ENCODE assay signal across 36 cellular contexts in the genomic region with DNA sequence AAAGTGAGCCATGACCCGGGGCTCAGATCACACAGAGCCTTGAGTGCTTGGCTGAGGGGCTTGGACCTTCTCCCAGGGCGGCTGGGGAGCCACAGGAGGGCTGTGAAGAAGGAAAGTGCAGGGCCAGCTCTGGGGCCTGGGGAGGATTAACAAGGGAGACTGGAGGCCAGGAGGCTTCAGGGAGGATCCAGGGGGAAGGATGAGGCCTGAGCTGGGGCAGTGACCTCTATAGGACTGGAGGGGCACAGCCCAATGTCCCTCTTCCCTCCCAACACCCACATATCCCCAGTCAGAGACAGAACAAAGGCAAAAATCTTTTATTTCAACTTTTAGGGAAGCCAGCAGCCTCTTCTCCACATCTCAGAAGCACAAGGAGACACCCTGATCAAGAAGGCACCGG. TPM values are rescaled to one million over a fixed set of nuclear protein-coding genes. Genes with fewer than 3 reads are reported as not detected.
A peak's percentile ranks its signal among the peaks of the same experiment; 100 is the strongest.
DNase-seq lines count a peak whose midpoint lies in the region; ATAC-seq, FAIRE-seq and TF ChIP-seq lines count a peak whose summit lies in the region.
"Had no signal": no experiment of that assay in that cellular context is flagged by ENCODE, and none has a peak within 500 bp of the region (broad histone marks: within the 10 kb centered on the region; RNA-seq: fewer than 3 reads in every experiment).

No MANE protein-coding gene starts in this region.

- peaks cover 41% of the 10 kb centered on the region; the same call in 2 of the 3 replicates for H3K36me3 ChIP-seq in K562 (ENCODE audit: control insufficient read depth, insufficient read depth, low read length)

- no peaks in the 10 kb centered on the region for H3K9me3 Mint-ChIP-seq in T-helper 1 cell treated with Interleukin-12 subunit alpha and Interleukin-12 subunit beta and Interleukin-4 antibody, amounts not matched to agents 30 μg/mL and 1 μg/mL, for 36 hours
- no peaks in the 10 kb centered on the region for H3K9me3 Mint-ChIP-seq in H9
- no peaks in the 10 kb centered on the region for H3K9me3 Mint-ChIP-seq in neural crest cell
- H3K9me3 Mint-ChIP-seq: activated T-cell treated with anti-CD3 and anti-CD28 coated beads, Interleukin-2, amount 50 U/mL, for 24 hours; mesothelial cell of epicardium; type B pancreatic cell had no signal

- H3K27ac Mint-ChIP-seq in T-helper 1 cell treated with Interleukin-12 subunit alpha and Interleukin-12 subunit beta and Interleukin-4 antibody, amounts not matched to agents 30 μg/mL and 1 μg/mL, for 36 hours, result peak overlapping the region; percentile 26
- H3K27ac Mint-ChIP-seq in H9 (peak overlapping the region in 2 of 3 experiments; percentile 59 to 67; a peak in 2 of 7 replicates), neural crest cell (ENCODE audit: unreplicated experiment) (no peak overlapping the region)
- H3K27ac Mint-ChIP-seq: activated CD4-positive, alpha-beta T cell treated with anti-CD3 and anti-CD28 coated beads for 36 hours; mesothelial cell of epicardium; type B pancreatic cell had no signal

- no peak overlapping the region for H3K14ac ChIP-seq in H9 (ENCODE audit: insufficient read depth, low read length)

- peaks cover 29% of the 10 kb centered on the region for H3K36me3 Mint-ChIP-seq in T-helper 1 cell treated with Interleukin-12 subunit alpha and Interleukin-12 subunit beta and Interleukin-4 antibody, amounts not matched to agents 30 μg/mL and 1 μg/mL, for 36 hours (ENCODE audit: low read depth)
- H3K36me3 Mint-ChIP-seq in H9 (ENCODE audit: insufficient read depth in 1 of 3, low read depth in 3 of 3) (peaks cover 34 to 50% (median 47%) of the 10 kb centered on the region in 3 experiments), neural crest cell (ENCODE audit: low read depth) (no peaks in the 10 kb centered on the region)

- H3K9ac ChIP-seq in H9 (ENCODE audit: extremely low read depth, insufficient read length, low read length) (no peak overlapping the region), K562 (ENCODE audit: insufficient read depth in 1 of 2, low read depth in 2 of 2, low read length in 2 of 2) (no peak overlapping the region)
- H3K9ac ChIP-seq: KMS-11 had no signal

- TF ChIP-seq CTCF in H9 (conservative IDR thresholded peaks at IDR 0.05), result no peak; the same call in 2 of the 3 replicates
- TF ChIP-seq CTCF in K562 (IDR thresholded peaks at IDR 0.05 in 2 of 3, conservative IDR thresholded peaks at IDR 0.05 in 1 of 3; ENCODE audit: insufficient read depth in 2 of 3, low read depth in 1 of 3, low read length in 3 of 3), result 0 out of 6 replicates have a peak, but pooled peaks of 1 of the 3 experiments have one; percentile 17
- TF ChIP-seq CTCF in neural crest cell (conservative IDR thresholded peaks at IDR 0.05), result no peak

- intact Hi-C loops in K562 (cut with micrococcal nuclease), result loop anchor here (10.0 kb wide), 1 partner anchor 181 kb away; no protein-coding TSS in a partner anchor

- H3K27me3 ChIP-seq in H9 (ENCODE audit: insufficient read depth, low read length), result no peaks in the 10 kb centered on the region; the same call in 1 of the 2 replicates
- H3K27me3 ChIP-seq in K562 (ENCODE audit: control insufficient read depth in 2 of 2, insufficient read depth in 2 of 2, low read length in 2 of 2), result peaks cover under 1 to 1% of the 10 kb centered on the region in 2 experiments; a peak in 2 of 5 replicates

- no peaks in the 10 kb centered on the region for H3K9me3 ChIP-seq in H9 (ENCODE audit: control insufficient read depth, low read depth, low read length)
- no peaks in the 10 kb centered on the region for H3K9me3 ChIP-seq in K562 (replicated peaks; ENCODE audit: control insufficient read depth, insufficient read depth, low read depth, low read length)
- H3K9me3 ChIP-seq: esophagus muscularis mucosa, heart right ventricle, MG63 had no signal

- H2AFZ ChIP-seq in H9 (ENCODE audit: low read length) (no peak overlapping the region), K562 (ENCODE audit: low read depth, low read length) (no peak overlapping the region)
- H2AFZ ChIP-seq: PC-9 had no signal

- no peak overlapping the region for H3K4me2 ChIP-seq in H9 (ENCODE audit: insufficient read depth, insufficient read length, low read length)
- no peak overlapping the region for H3K4me2 ChIP-seq in K562 (ENCODE audit: insufficient read depth, low read length)
- H3K4me2 ChIP-seq: KMS-11, PC-9 had no signal

- ATAC-seq in K562, result no peak
- no peak for ATAC-seq in GM19023 (IDR thresholded peaks at IDR 0.05; ENCODE audit: unreplicated experiment)
- no peak for ATAC-seq in GM21825 (IDR thresholded peaks at IDR 0.05; ENCODE audit: unreplicated experiment)
- ATAC-seq: activated CD4-positive, alpha-beta T cell treated with anti-CD3 and anti-CD28 coated beads for 36 hours; heart right ventricle had no signal

- peaks cover 4% of the 10 kb centered on the region for H3K79me1 ChIP-seq in H9 (ENCODE audit: insufficient read depth, low read depth, low read length, poor library complexity, severe bottlenecking)

- BruUV-seq in K562 (replicated peaks; lab: Mats Ljungman, UMichigan), result no TSS peak

- POLR2A ChIA-PET in K562 (lab: Yijun Ruan, JAX), result interaction anchor here (1.4 to 1.6 kb wide), 2 partner anchors 54 to 83 kb away, joined by 3 to 4 read pairs; no protein-coding TSS in a partner anchor

- H2BK120ac ChIP-seq in H9 (ENCODE audit: low read depth, low read length, poor library complexity, severe bottlenecking), result no peak overlapping the region

- in situ Hi-C loops in K562 (cut with MboI), result no loop called here

- H3K4me1 Mint-ChIP-seq in T-helper 1 cell treated with Interleukin-12 subunit alpha and Interleukin-12 subunit beta and Interleukin-4 antibody, amounts not matched to agents 30 μg/mL and 1 μg/mL, for 36 hours (ENCODE audit: low read depth), result peaks cover 46% of the 10 kb centered on the region
- peaks cover 28 to 42% of the 10 kb centered on the region in 2 experiments for H3K4me1 Mint-ChIP-seq in H9
- peaks cover 20% of the 10 kb centered on the region for H3K4me1 Mint-ChIP-seq in neural crest cell

- H3K27ac ChIP-seq in H9 (ENCODE audit: insufficient read length, low read depth, low read length) (no peak overlapping the region), K562 (ENCODE audit: extremely low read depth, low read depth, low read length) (no peak overlapping the region)
- H3K27ac ChIP-seq: 22Rv1, esophagus muscularis mucosa, heart right ventricle, KMS-11, PC-9 had no signal

- no peak overlapping the region for H4K5ac ChIP-seq in H9 (ENCODE audit: insufficient read length, low read depth, low read length)

- H3K9me1 ChIP-seq in K562 (ENCODE audit: control insufficient read depth, insufficient read depth, low read length), result no peaks in the 10 kb centered on the region

- no CpG with 5 or more reads among the region's 3 CpGs for WGBS in H9 (ENCODE audit: extremely low coverage, insufficient read length, low lambda C conversion rate)
- 75% methylated on average over 3 of the region's 3 CpGs for WGBS in K562 (ENCODE audit: insufficient coverage, low coverage, missing lambda C conversion rate)

- no peak overlapping the region for H2AK5ac ChIP-seq in H9 (ENCODE audit: insufficient read length, low read length)

- no peak overlapping the region for H3K23ac ChIP-seq in H9 (ENCODE audit: insufficient read length, low read depth, low read length)

- TF ChIP-seq EP300 in K562 (IDR thresholded peaks at IDR 0.05; ENCODE audit: low read length), result no peak

- H2BK20ac ChIP-seq in H9 (ENCODE audit: low read depth, low read length, poor library complexity, severe bottlenecking), result no peak overlapping the region

- no peak overlapping the region for H3K4ac ChIP-seq in H9 (ENCODE audit: low read depth, low read length)

- H3K23me2 ChIP-seq in H9 (ENCODE audit: insufficient read length, low read depth, low read length, poor library complexity, severe bottlenecking), result peaks cover 19% of the 10 kb centered on the region

- CTCF ChIA-PET in K562 (lab: Yijun Ruan, JAX; ENCODE audit: low intra/inter-chr PET ratio), result no interaction called here

- no peaks in the 10 kb centered on the region for H3K4me1 ChIP-seq in H9 (ENCODE audit: insufficient read depth, low read length)
- H3K4me1 ChIP-seq in K562 (replicated peaks in 1 of 2; ENCODE audit: control insufficient read depth in 2 of 2, insufficient read depth in 2 of 2, low read length in 2 of 2), result peaks cover 24 to 67% of the 10 kb centered on the region in 2 experiments

- no peak for DNase-seq in T-helper 1 cell
- DNase-seq in H9, result no peak
- no peak for DNase-seq in K562 (ENCODE audit: extremely low read depth in 1 of 4, low spot score in 3 of 4)
- DNase-seq in neural crest cell (ENCODE audit: low read depth, low spot score), result no peak
- DNase-seq in retina, result no peak
- DNase-seq: activated CD4-positive, alpha-beta T cell treated with anti-CD3 and anti-CD28 coated beads for 36 hours; activated gamma-delta T cell treated with Interleukin-2 at 50 U/mL for 16 hours; activated T-cell treated with anti-CD3 and anti-CD28 coated beads, Interleukin-2, amount 50 U/mL, for 24 hours; central memory CD4-positive, alpha-beta T cell; foreskin melanocyte; heart right ventricle; MG63; NCI-H1105; NCI-H187 treated with DMSO at 0.1 percent for 48 hours; NCI-H2171 treated with DMSO at 0.1 percent for 48 hours; NCI-H510A; NK-92 treated with Interleukin-12 subunit alpha and Interleukin-12 subunit beta, amount 100 ng/mL, for 24 hours; occipital lobe; PC-9; stimulated activated naive CD4-positive, alpha-beta T cell had no signal

- no peak overlapping the region for H3K4me3 ChIP-seq in K562
- H3K4me3 ChIP-seq: esophagus muscularis mucosa, heart right ventricle, MG63, PC-9 had no signal

- H3K79me2 ChIP-seq in H9 (ENCODE audit: insufficient read depth, low read length), result no peaks in the 10 kb centered on the region; the same call in 1 of the 2 replicates
- peaks cover 28% of the 10 kb centered on the region for H3K79me2 ChIP-seq in K562 (ENCODE audit: control insufficient read depth, insufficient read depth, low read length)

- no peak overlapping the region for H4K8ac ChIP-seq in H9 (replicated peaks; ENCODE audit: insufficient read length, low read depth, low read length)

- H4K20me1 ChIP-seq in H9 (ENCODE audit: control insufficient read depth, insufficient read depth, insufficient read length) (no peaks in the 10 kb centered on the region), K562 (replicated peaks; ENCODE audit: control insufficient read depth, insufficient read depth, low read length) (no peaks in the 10 kb centered on the region; the same call in 1 of the 2 replicates)

- no peak overlapping the region for H3K56ac ChIP-seq in H9 (ENCODE audit: insufficient read length, low read depth, low read length)

- H2BK12ac ChIP-seq in H9 (ENCODE audit: insufficient read length, low read depth, low read length), result no peak overlapping the region

- no peak overlapping the region for H3T11ph ChIP-seq in H9 (ENCODE audit: low read length)

- no peak overlapping the region for H4K91ac ChIP-seq in H9 (ENCODE audit: insufficient read length, low read depth, low read length)

- no peak overlapping the region for H3K4me3 Mint-ChIP-seq in T-helper 1 cell treated with Interleukin-12 subunit alpha and Interleukin-12 subunit beta and Interleukin-4 antibody, amounts not matched to agents 30 μg/mL and 1 μg/mL, for 36 hours
- H3K4me3 Mint-ChIP-seq in H9 (peak overlapping the region in 1 of 2 experiments; percentile 23; a peak in 2 of 5 replicates), neural crest cell (peak overlapping the region; percentile 69)
- H3K4me3 Mint-ChIP-seq: activated CD4-positive, alpha-beta T cell treated with anti-CD3 and anti-CD28 coated beads for 36 hours; activated T-cell treated with anti-CD3 and anti-CD28 coated beads, Interleukin-2, amount 50 U/mL, for 24 hours; mesothelial cell of epicardium had no signal

- no peak overlapping the region for H2BK15ac ChIP-seq in H9 (ENCODE audit: low read depth, low read length)

- no peak for TF ChIP-seq RAD21 in K562 (CRISPR knock-in tag; conservative IDR thresholded peaks at IDR 0.05 in 1 of 2, IDR thresholded peaks at IDR 0.05 in 1 of 2)

- H3K18ac ChIP-seq in H9 (ENCODE audit: insufficient read length, low read depth, low read length), result no peak overlapping the region

- no peak for TF ChIP-seq POLR2A in K562 (conservative IDR thresholded peaks at IDR 0.05)

- no peak overlapping the region for H2BK5ac ChIP-seq in H9 (ENCODE audit: insufficient read length, low read length)

- no peak for FAIRE-seq in K562 (lab: Jason Lieb, UNC)
- FAIRE-seq: astrocyte, H54, HTR-8/SVneo, keratinocyte had no signal

- peaks cover 16% of the 10 kb centered on the region for H3K27me3 Mint-ChIP-seq in T-helper 1 cell treated with Interleukin-12 subunit alpha and Interleukin-12 subunit beta and Interleukin-4 antibody, amounts not matched to agents 30 μg/mL and 1 μg/mL, for 36 hours (ENCODE audit: low read depth)
- H3K27me3 Mint-ChIP-seq in H9 (ENCODE audit: low read depth) (peaks cover 12% of the 10 kb centered on the region), neural crest cell (ENCODE audit: low read depth) (peaks cover 31% of the 10 kb centered on the region)

RNA-seq across cellular contexts. Expression of gene SLC17A7, which starts 4.7 kb away (rescaled TPM):
- 1.1 and 1.3 TPM in 2 replicates for total RNA-seq in H9 (2021)
- total RNA-seq in K562 (2011; cell fraction: chromatin; rRNA removed; ENCODE audit: low replicate concordance), result 9.2 and 13.8 TPM in 2 replicates
- 11.8 and 13.3 TPM in 2 replicates for total RNA-seq in K562 (2011; cell fraction: nucleolus; rRNA removed)
- 16.4 and 22.1 TPM in 2 replicates for total RNA-seq in K562 (2011; cell fraction: nucleoplasm; rRNA removed)
- 2.4 and 3.2 TPM in 2 replicates for total RNA-seq in K562 (2014; rRNA removed)
- total RNA-seq in K562 (2014; rRNA removed; fragmentation: Illumina TruSeq; extraction: Trizol), result 1.1 TPM in 2 replicates
- total RNA-seq in K562 (2015; rRNA removed; fragmentation: Illumina TruSeq; extraction: Trizol), result 1.4 TPM in 2 replicates
- 9.2 and 9.9 TPM in 2 replicates for total RNA-seq in K562 (2021)
- 4.8 and 7.0 TPM in 2 replicates for polyA plus RNA-seq in K562 (2011; rRNA removed)
- polyA plus RNA-seq in K562 (2011; cell fraction: cytosol; rRNA removed), result 9.6 and 10.2 TPM in 2 replicates
- polyA plus RNA-seq in K562 (2011; cell fraction: nucleus; rRNA removed), result 8.6 TPM in 2 replicates
- 6.9 and 8.3 TPM in 2 replicates for polyA plus RNA-seq in K562 (2012)
- polyA plus RNA-seq in K562 (2014; fragmentation: Illumina TruSeq; extraction: Trizol), result 12.8 and 15.7 TPM in 2 replicates
- polyA plus RNA-seq in K562 (2014; fragmentation: Nextera tagmentation; extraction: Ambion mirVana), result 1 to 10 TPM; 1.7 to 1.8 TPM
- 5.5 and 5.7 TPM in 2 replicates for polyA plus RNA-seq in K562 (2014; rRNA removed)
- polyA minus RNA-seq in K562 (2011; rRNA and poly(A)+ RNA removed), result 4.4 and 4.6 TPM in 2 replicates
- polyA minus RNA-seq in K562 (2011; cell fraction: cytosol; rRNA and poly(A)+ RNA removed), result 3.5 and 3.8 TPM in 2 replicates
- polyA minus RNA-seq in K562 (2011; cell fraction: nucleus; rRNA and poly(A)+ RNA removed), result 1.8 and 2.4 TPM in 2 replicates
- 0.23 TPM in 1 of 2 replicates, not detected in the other for total RNA-seq in neural crest cell
- total RNA-seq: activated CD8-positive, alpha-beta memory T cell treated with anti-CD3 and anti-CD28 coated beads for 36 hours had no signal

RNA-seq across cellular contexts. Expression of gene PIH1D1, which starts 5.6 kb away (rescaled TPM):
- total RNA-seq in H9 (2021) (166 and 171 TPM in 2 replicates), K562 (2014; rRNA removed) (224 and 233 TPM in 2 replicates), K562 (2014; rRNA removed; fragmentation: Illumina TruSeq; extraction: Trizol) (102 and 112 TPM in 2 replicates), K562 (2015; rRNA removed; fragmentation: Illumina TruSeq; extraction: Trizol) (120 and 125 TPM in 2 replicates), K562 (2021) (161 and 164 TPM in 2 replicates), neural crest cell (104 and 110 TPM in 2 replicates)
- total RNA-seq in K562 (2011; cell fraction: chromatin; rRNA removed; ENCODE audit: low replicate concordance), result 153 and 228 TPM in 2 replicates
- total RNA-seq in K562 (2011; cell fraction: nucleolus; rRNA removed), result 123 and 143 TPM in 2 replicates
- total RNA-seq in K562 (2011; cell fraction: nucleoplasm; rRNA removed), result 145 and 152 TPM in 2 replicates
- polyA plus RNA-seq in K562 (2011; rRNA removed) (137 and 156 TPM in 2 replicates), K562 (2014; fragmentation: Illumina TruSeq; extraction: Trizol) (137 and 156 TPM in 2 replicates), K562 (2014; fragmentation: Nextera tagmentation; extraction: Ambion mirVana) (10 to 100 TPM; 26.5 to 48.0 TPM), K562 (2014; rRNA removed) (199 and 221 TPM in 2 replicates)
- polyA plus RNA-seq in K562 (2011; cell fraction: cytosol; rRNA removed), result 171 and 200 TPM in 2 replicates
- 229 and 274 TPM in 2 replicates for polyA plus RNA-seq in K562 (2011; cell fraction: nucleus; rRNA removed)
- polyA plus RNA-seq in K562 (2012), result 153 and 156 TPM in 2 replicates
- 105 and 146 TPM in 2 replicates for polyA minus RNA-seq in K562 (2011; rRNA and poly(A)+ RNA removed)
- polyA minus RNA-seq in K562 (2011; cell fraction: cytosol; rRNA and poly(A)+ RNA removed), result 63.5 and 65.9 TPM in 2 replicates
- polyA minus RNA-seq in K562 (2011; cell fraction: nucleus; rRNA and poly(A)+ RNA removed), result 52.0 and 62.1 TPM in 2 replicates

RNA-seq across cellular contexts. Expression of gene ALDH16A1, which starts 7.0 kb away (rescaled TPM):
- total RNA-seq in H9 (2021) (51.7 and 54.4 TPM in 2 replicates), K562 (2014; rRNA removed) (46.2 and 52.2 TPM in 2 replicates), K562 (2014; rRNA removed; fragmentation: Illumina TruSeq; extraction: Trizol) (2.1 and 2.4 TPM in 2 replicates), K562 (2015; rRNA removed; fragmentation: Illumina TruSeq; extraction: Trizol) (17.0 and 18.6 TPM in 2 replicates), K562 (2021) (36.9 and 40.3 TPM in 2 replicates), neural crest cell (51.9 and 52.7 TPM in 2 replicates)
- total RNA-seq in K562 (2011; cell fraction: chromatin; rRNA removed; ENCODE audit: low replicate concordance), result 12.5 and 54.5 TPM in 2 replicates
- total RNA-seq in K562 (2011; cell fraction: nucleolus; rRNA removed), result 31.5 and 38.2 TPM in 2 replicates
- total RNA-seq in K562 (2011; cell fraction: nucleoplasm; rRNA removed), result 31.5 and 34.9 TPM in 2 replicates
- polyA plus RNA-seq in K562 (2011; rRNA removed) (7.6 and 12.4 TPM in 2 replicates), K562 (2014; fragmentation: Illumina TruSeq; extraction: Trizol) (2.2 and 8.9 TPM in 2 replicates), K562 (2014; fragmentation: Nextera tagmentation; extraction: Ambion mirVana) (1 to 10 TPM; 2.8 to 3.3 TPM), K562 (2014; rRNA removed) (29.7 and 31.7 TPM in 2 replicates)
- polyA plus RNA-seq in K562 (2011; cell fraction: cytosol; rRNA removed), result 14.7 and 45.1 TPM in 2 replicates
- polyA plus RNA-seq in K562 (2011; cell fraction: nucleus; rRNA removed), result 30.5 and 50.7 TPM in 2 replicates
- polyA plus RNA-seq in K562 (2012), result 26.1 and 43.4 TPM in 2 replicates
- polyA minus RNA-seq in K562 (2011; rRNA and poly(A)+ RNA removed), result 3.5 and 5.4 TPM in 2 replicates
- 22.0 and 25.8 TPM in 2 replicates for polyA minus RNA-seq in K562 (2011; cell fraction: cytosol; rRNA and poly(A)+ RNA removed)
- polyA minus RNA-seq in K562 (2011; cell fraction: nucleus; rRNA and poly(A)+ RNA removed), result 6.6 and 9.0 TPM in 2 replicates

RNA-seq across cellular contexts. Expression of gene GFY, which starts 20.8 kb away (rescaled TPM):
- total RNA-seq in H9 (2021) (1.1 and 1.3 TPM in 2 replicates), K562 (2014; rRNA removed) (0.12 TPM in 1 of 2 replicates, not detected in the other), K562 (2014; rRNA removed; fragmentation: Illumina TruSeq; extraction: Trizol) (not detected in 2 replicates), K562 (2015; rRNA removed; fragmentation: Illumina TruSeq; extraction: Trizol) (0.07 TPM in 1 of 2 replicates, not detected in the other), K562 (2021) (0.11 TPM in 1 of 2 replicates, not detected in the other), neural crest cell (not detected in 2 replicates)
- total RNA-seq in K562 (2011; cell fraction: chromatin; rRNA removed; ENCODE audit: low replicate concordance), result 1.3 and 1.6 TPM in 2 replicates
- total RNA-seq in K562 (2011; cell fraction: nucleolus; rRNA removed), result 0.67 and 0.92 TPM in 2 replicates
- 0.92 and 1.2 TPM in 2 replicates for total RNA-seq in K562 (2011; cell fraction: nucleoplasm; rRNA removed)
- polyA plus RNA-seq in K562 (2011; rRNA removed) (0.19 and 0.26 TPM in 2 replicates), K562 (2014; fragmentation: Illumina TruSeq; extraction: Trizol) (0.33 and 0.40 TPM in 2 replicates), K562 (2014; fragmentation: Nextera tagmentation; extraction: Ambion mirVana) (under 1 TPM in 1 of 2 experiments, not detected in 1; 0.06 TPM), K562 (2014; rRNA removed) (0.11 and 0.33 TPM in 2 replicates)
- polyA plus RNA-seq in K562 (2011; cell fraction: cytosol; rRNA removed), result 0.18 and 0.30 TPM in 2 replicates
- polyA plus RNA-seq in K562 (2011; cell fraction: nucleus; rRNA removed), result 1.8 and 2.6 TPM in 2 replicates
- polyA plus RNA-seq in K562 (2012), result 0.33 and 0.53 TPM in 2 replicates
- polyA minus RNA-seq in K562 (2011; rRNA and poly(A)+ RNA removed), result not detected in 2 replicates
- not detected in 2 replicates for polyA minus RNA-seq in K562 (2011; cell fraction: cytosol; rRNA and poly(A)+ RNA removed)
- polyA minus RNA-seq in K562 (2011; cell fraction: nucleus; rRNA and poly(A)+ RNA removed), result 0.27 and 0.56 TPM in 2 replicates
- total RNA-seq: activated CD4-positive, alpha-beta T cell treated with anti-CD3 and anti-CD28 coated beads for 36 hours; activated CD8-positive, alpha-beta memory T cell treated with anti-CD3 and anti-CD28 coated beads for 36 hours; astrocyte; esophagus muscularis mucosa; heart right ventricle; liver; mesothelial cell of epicardium; occipital lobe; PC-9; Right ventricle myocardium superior; skeletal muscle tissue had no signal
- polyA plus RNA-seq: keratinocyte, liver had no signal

RNA-seq across cellular contexts. Expression of gene PTH2, which starts 22.8 kb away (rescaled TPM):
- total RNA-seq in H9 (2021) (0.92 and 0.96 TPM in 2 replicates), K562 (2014; rRNA removed) (0.61 TPM in 1 of 2 replicates, not detected in the other), K562 (2014; rRNA removed; fragmentation: Illumina TruSeq; extraction: Trizol) (not detected in 2 replicates), K562 (2015; rRNA removed; fragmentation: Illumina TruSeq; extraction: Trizol) (not detected in 2 replicates), K562 (2021) (0.60 and 1.3 TPM in 2 replicates), neural crest cell (not detected in 2 replicates)
- not detected in 2 replicates for total RNA-seq in K562 (2011; cell fraction: chromatin; rRNA removed; ENCODE audit: low replicate concordance)
- not detected in 2 replicates for total RNA-seq in K562 (2011; cell fraction: nucleolus; rRNA removed)
- total RNA-seq in K562 (2011; cell fraction: nucleoplasm; rRNA removed), result not detected in 2 replicates
- polyA plus RNA-seq in K562 (2011; rRNA removed) (not detected in 2 replicates), K562 (2014; fragmentation: Illumina TruSeq; extraction: Trizol) (not detected in 2 replicates), K562 (2014; fragmentation: Nextera tagmentation; extraction: Ambion mirVana) (not detected), K562 (2014; rRNA removed) (not detected in 2 replicates)
- 0.29 and 0.64 TPM in 2 replicates for polyA plus RNA-seq in K562 (2011; cell fraction: cytosol; rRNA removed)
- 0.70 TPM in 1 of 2 replicates, not detected in the other for polyA plus RNA-seq in K562 (2011; cell fraction: nucleus; rRNA removed)
- 0.39 TPM in 1 of 2 replicates, not detected in the other for polyA plus RNA-seq in K562 (2012)
- polyA minus RNA-seq in K562 (2011; rRNA and poly(A)+ RNA removed), result not detected in 2 replicates
- not detected in 2 replicates for polyA minus RNA-seq in K562 (2011; cell fraction: cytosol; rRNA and poly(A)+ RNA removed)
- polyA minus RNA-seq in K562 (2011; cell fraction: nucleus; rRNA and poly(A)+ RNA removed), result not detected in 2 replicates
- total RNA-seq: activated CD4-positive, alpha-beta T cell treated with anti-CD3 and anti-CD28 coated beads for 36 hours; activated CD8-positive, alpha-beta memory T cell treated with anti-CD3 and anti-CD28 coated beads for 36 hours; astrocyte; esophagus muscularis mucosa; heart right ventricle; liver; mesothelial cell of epicardium; occipital lobe; PC-9; Right ventricle myocardium superior; skeletal muscle tissue had no signal
- polyA plus RNA-seq: heart right ventricle, keratinocyte, liver had no signal
